ENCODE assay signal across 13 cellular contexts in genomic region chr20:1427457-1428054, GRCh38. TPM values are rescaled to one million over a fixed set of nuclear protein-coding genes. Genes with fewer than 3 reads are reported as not detected.
A peak's percentile ranks its signal among the peaks of the same experiment; 100 is the strongest.
DNase-seq lines count a peak whose midpoint lies in the region; ATAC-seq and TF ChIP-seq lines count a peak whose summit lies in the region.
"Had no signal": no experiment of that assay in that cellular context is flagged by ENCODE, and none has a peak within 500 bp of the region (broad histone marks: within the 10 kb centered on the region; RNA-seq: fewer than 3 reads in every experiment).

No MANE protein-coding gene starts in this region.

- H3K9me3 Mint-ChIP-seq in activated CD8-positive, alpha-beta T cell treated with anti-CD3 and anti-CD28 coated beads, Interleukin-2, amount 10 ng/mL, durations not matched to agents 7 days and 5 days (ENCODE audit: insufficient read depth) = no peaks in the 10 kb centered on the region

- CTCF ChIA-PET in BJ (lab: Yijun Ruan, JAX) = interaction anchor here (0.8 to 2.9 kb wide), 8 partner anchors 10 to 200 kb away, joined by 3 to 11 read pairs (median 4); no protein-coding TSS in a partner anchor
- CTCF ChIA-PET in PC-3 (lab: Charles Lee) = no interaction called here
- CTCF ChIA-PET in activated CD8-positive, alpha-beta T cell treated with anti-CD3 and anti-CD28 coated beads, Interleukin-2, amount 10 ng/mL, durations not matched to agents 7 days and 5 days (lab: Charles Lee) = interaction anchor here (1.0 to 2.5 kb wide), 4 partner anchors 8 to 350 kb away, joined by 3 to 8 read pairs (median 6); no protein-coding TSS in a partner anchor

- TF ChIP-seq CTCF in BJ (IDR thresholded peaks at IDR 0.05; ENCODE audit: insufficient read depth, low read depth, low read length) = 0 out of 2 replicates have a peak, but pooled peaks have one; percentile 4
- TF ChIP-seq CTCF in PC-3 (conservative IDR thresholded peaks at IDR 0.05; ENCODE audit: low read depth, low read length) = peak; percentile 33; the same call in 1 of the 2 replicates

- peaks cover 28% of the 10 kb centered on the region for H3K4me1 Mint-ChIP-seq in activated CD8-positive, alpha-beta T cell treated with anti-CD3 and anti-CD28 coated beads, Interleukin-2, amount 10 ng/mL, durations not matched to agents 7 days and 5 days (ENCODE audit: low read depth)

- H3K27ac Mint-ChIP-seq in activated CD8-positive, alpha-beta T cell treated with anti-CD3 and anti-CD28 coated beads, Interleukin-2, amount 10 ng/mL, durations not matched to agents 7 days and 5 days = no peak overlapping the region
- H3K27ac Mint-ChIP-seq: activated CD8-positive, alpha-beta memory T cell treated with anti-CD3 and anti-CD28 coated beads, Interleukin-2, amount 10 ng/mL, durations not matched to agents 7 days and 5 days had no signal

- H3K4me3 Mint-ChIP-seq in activated CD8-positive, alpha-beta T cell treated with anti-CD3 and anti-CD28 coated beads, Interleukin-2, amount 10 ng/mL, durations not matched to agents 7 days and 5 days = no peak overlapping the region
- H3K4me3 Mint-ChIP-seq: activated CD8-positive, alpha-beta memory T cell treated with anti-CD3 and anti-CD28 coated beads, Interleukin-2, amount 10 ng/mL, durations not matched to agents 7 days and 5 days had no signal

- no peaks in the 10 kb centered on the region for H3K27me3 ChIP-seq in BJ (ENCODE audit: control insufficient read depth, insufficient read depth, low read length)
- no peaks in the 10 kb centered on the region for H3K27me3 ChIP-seq in PC-3 (ENCODE audit: low read length)
- H3K27me3 ChIP-seq: SJSA1 had no signal

- H3K36me3 Mint-ChIP-seq in activated CD8-positive, alpha-beta T cell treated with anti-CD3 and anti-CD28 coated beads, Interleukin-2, amount 10 ng/mL, durations not matched to agents 7 days and 5 days (ENCODE audit: low read depth) = peaks cover under 1% of the 10 kb centered on the region
- H3K36me3 Mint-ChIP-seq: activated CD8-positive, alpha-beta memory T cell treated with anti-CD3 and anti-CD28 coated beads, Interleukin-2, amount 10 ng/mL, durations not matched to agents 7 days and 5 days had no signal

- H3K4me3 ChIP-seq in BJ (ENCODE audit: low read depth, low read length) (no peak overlapping the region), PC-3 (ENCODE audit: low read length) (no peak overlapping the region)
- H3K4me3 ChIP-seq: SJSA1 had no signal

- H3K36me3 ChIP-seq in BJ (ENCODE audit: control insufficient read depth, insufficient read depth, low read length) = no peaks in the 10 kb centered on the region
- H3K36me3 ChIP-seq in PC-3 (ENCODE audit: low read depth, low read length) = no peaks in the 10 kb centered on the region
- H3K36me3 ChIP-seq: SJSA1 had no signal

- H3K27ac ChIP-seq in PC-3 (ENCODE audit: low read length) = no peak overlapping the region
- H3K27ac ChIP-seq: C4-2B, SJSA1 had no signal

- no peaks in the 10 kb centered on the region for H3K79me2 ChIP-seq in PC-3 (ENCODE audit: low read length)

- no peak overlapping the region for H2AFZ ChIP-seq in PC-3 (ENCODE audit: low read length)

- H3F3A ChIP-seq in PC-3 (ENCODE audit: low read length, unreplicated experiment) = no peaks in the 10 kb centered on the region

- POLR2A ChIA-PET in BJ (lab: Charles Lee) (interaction anchor here (0.6 kb wide), 1 partner anchor 809 kb away, joined by 17 read pairs; no protein-coding TSS in a partner anchor), PC-3 (lab: Charles Lee; ENCODE audit: unreplicated experiment) (interaction anchor here (0.5 kb wide), 1 partner anchor 75 kb away, joined by 3 read pairs; no protein-coding TSS in a partner anchor)
- POLR2A ChIA-PET in activated CD8-positive, alpha-beta T cell treated with anti-CD3 and anti-CD28 coated beads, Interleukin-2, amount 10 ng/mL, durations not matched to agents 7 days and 5 days (lab: Charles Lee) = no interaction called here

- H3K27me3 Mint-ChIP-seq in activated CD8-positive, alpha-beta T cell treated with anti-CD3 and anti-CD28 coated beads, Interleukin-2, amount 10 ng/mL, durations not matched to agents 7 days and 5 days (ENCODE audit: low read depth) = peaks cover 20% of the 10 kb centered on the region

- intact Hi-C loops in PC-3 (cut with micrococcal nuclease) = no loop called here

- H3K9me3 ChIP-seq in PC-3 (ENCODE audit: low read length) = no peaks in the 10 kb centered on the region
- H3K9me3 ChIP-seq: SJSA1 had no signal

- DNase-seq in BJ (ENCODE audit: low read depth) (no peak), M059J (ENCODE audit: low read depth) (peak; percentile 49), PC-3 (peak; percentile 30), iPS DF 19.7 (ENCODE audit: low read depth, low spot score) (peak; percentile 75), SKM-1 (lab: John Stamatoyannopoulos, UW; ENCODE audit: unreplicated experiment) (no peak), mesenteric fat pad (ENCODE audit: low spot score) (no peak)
- no peak for DNase-seq in effector CD4-positive, alpha-beta T cell
- no peak for DNase-seq in activated CD8-positive, alpha-beta T cell treated with anti-CD3 and anti-CD28 coated beads, Interleukin-2, amount 10 ng/mL, durations not matched to agents 7 days and 5 days
- DNase-seq: activated CD8-positive, alpha-beta memory T cell treated with anti-CD3 and anti-CD28 coated beads, Interleukin-2, amount 10 ng/mL, durations not matched to agents 7 days and 5 days; cerebellar nuclear complex; right cardiac atrium had no signal

- peaks cover 26% of the 10 kb centered on the region for H3K4me1 ChIP-seq in PC-3 (ENCODE audit: insufficient read depth, low read length)

- H3K9me2 ChIP-seq in PC-3 (replicated peaks; ENCODE audit: low read length) = no peaks in the 10 kb centered on the region

- H3K9ac ChIP-seq in PC-3 (ENCODE audit: low read length) = no peak overlapping the region

- ATAC-seq in PC-3 = peak; percentile 56
- no peak for ATAC-seq in activated CD8-positive, alpha-beta T cell treated with anti-CD3 and anti-CD28 coated beads, Interleukin-2, amount 10 ng/mL, durations not matched to agents 7 days and 5 days
- ATAC-seq: right cardiac atrium had no signal

- H4K20me1 ChIP-seq in PC-3 (ENCODE audit: low read length) = no peaks in the 10 kb centered on the region

- no peak overlapping the region for H3K4me2 ChIP-seq in PC-3 (ENCODE audit: low read length)

- BruUV-seq in PC-3 (replicated peaks; lab: Mats Ljungman, UMichigan) = no TSS peak

RNA-seq across cellular contexts. Expression of gene FKBP1A, which starts 34.7 kb away (rescaled TPM):
- 476 and 549 TPM in 2 replicates for polyA plus RNA-seq in BJ (2011; rRNA removed)
- polyA minus RNA-seq in BJ (2011; rRNA and poly(A)+ RNA removed) = 190 and 274 TPM in 2 replicates
- 387 and 462 TPM in 2 replicates for total RNA-seq in M059J (2014; rRNA removed; shearing (Covaris generic))
- total RNA-seq in PC-3 (2014; rRNA removed) = 178 and 198 TPM in 2 replicates
- total RNA-seq in mesenteric fat pad = 384 TPM
- total RNA-seq in activated CD8-positive, alpha-beta T cell treated with anti-CD3 and anti-CD28 coated beads, Interleukin-2, amount 10 ng/mL, durations not matched to agents 7 days and 5 days = 100 to 1,000 TPM; 288 to 291 TPM

RNA-seq across cellular contexts. Expression of gene NSFL1C, which starts 39.1 kb away (rescaled TPM):
- polyA plus RNA-seq in BJ (2011; rRNA removed) = 27.7 and 32.4 TPM in 2 replicates
- 21.3 and 22.2 TPM in 2 replicates for polyA minus RNA-seq in BJ (2011; rRNA and poly(A)+ RNA removed)
- total RNA-seq in M059J (2014; rRNA removed; shearing (Covaris generic)) = 69.2 and 85.5 TPM in 2 replicates
- total RNA-seq in PC-3 (2014; rRNA removed) (170 and 217 TPM in 2 replicates), mesenteric fat pad (78.6 TPM)
- 10 to 100 TPM; 60.5 to 67.8 TPM for total RNA-seq in activated CD8-positive, alpha-beta T cell treated with anti-CD3 and anti-CD28 coated beads, Interleukin-2, amount 10 ng/mL, durations not matched to agents 7 days and 5 days

Comparison
In these comparisons a context has a peak if more than half of its experiments do, and no peak if none do; other contexts are left out.
1. DNase-seq: peak in M059J (single experiment), PC-3 (single experiment) and iPS DF 19.7 (single experiment); none in BJ (single experiment), SKM-1 (single experiment), mesenteric fat pad (single experiment), effector CD4-positive, alpha-beta T cell (single experiment) and activated CD8-positive, alpha-beta T cell treated with anti-CD3 and anti-CD28 coated beads, Interleukin-2, amount 10 ng/mL, durations not matched to agents 7 days and 5 days (single experiment).